Comparison of ENCODE assay signal across 9 cellular contexts in genomic region chr20:59515013-59515905, GRCh38.
DNase-seq lines count a peak whose midpoint lies in the region; ATAC-seq and TF ChIP-seq lines count a peak whose summit lies in the region.
"Had no signal": no experiment of that assay in that cellular context is flagged by ENCODE, and none has a peak within 500 bp of the region (broad histone marks: within the 10 kb centered on the region; RNA-seq: fewer than 3 reads in every experiment).

No MANE protein-coding gene starts in this region.

- intact Hi-C loops in CD8-positive, alpha-beta T cell (cut with DNase I, micrococcal nuclease) = no loop called here

- no peaks in the 10 kb centered on the region for H3K9me3 Mint-ChIP-seq in CD8-positive, alpha-beta T cell
- H3K9me3 Mint-ChIP-seq: T-cell had no signal

- no peaks in the 10 kb centered on the region for H3K4me1 ChIP-seq in CD8-positive, alpha-beta T cell (ENCODE audit: insufficient read depth, low read length)

- H3K4me3 Mint-ChIP-seq in CD8-positive, alpha-beta T cell = no peak overlapping the region
- H3K4me3 Mint-ChIP-seq: T-cell had no signal

- peaks cover 56% of the 10 kb centered on the region for H3K27me3 Mint-ChIP-seq in CD8-positive, alpha-beta T cell (ENCODE audit: low read depth)

- no peak for TF ChIP-seq POLR2A in erythroblast (IDR thresholded peaks at IDR 0.05; ENCODE audit: low read length)

- H3K4me1 Mint-ChIP-seq in CD8-positive, alpha-beta T cell (ENCODE audit: low read depth) = no peaks in the 10 kb centered on the region

- no peaks in the 10 kb centered on the region for H3K36me3 ChIP-seq in CD8-positive, alpha-beta T cell (ENCODE audit: insufficient read depth, low read length)

- ATAC-seq in CD8-positive, alpha-beta T cell = no peak
- ATAC-seq in HG03354 (IDR thresholded peaks at IDR 0.05; ENCODE audit: poor library complexity, severe bottlenecking, unreplicated experiment) = no peak
- no peak for ATAC-seq in GM21367 (IDR thresholded peaks at IDR 0.05; ENCODE audit: unreplicated experiment)
- ATAC-seq: T-cell had no signal

- H3K27ac ChIP-seq in CD8-positive, alpha-beta T cell (ENCODE audit: low read depth, low read length) = no peak overlapping the region

- no peak overlapping the region for H3K4me3 ChIP-seq in CD8-positive, alpha-beta T cell (ENCODE audit: low read depth, low read length)

- TF ChIP-seq CTCF in CD8-positive, alpha-beta T cell (IDR thresholded peaks at IDR 0.05) = no peak

- CTCF ChIA-PET in CD8-positive, alpha-beta T cell (lab: Charles Lee) = interaction anchor here (0.9 to 1.1 kb wide), 2 partner anchors 10 to 55 kb away, joined by 3 read pairs; no protein-coding TSS in a partner anchor

- H3K36me3 Mint-ChIP-seq in CD8-positive, alpha-beta T cell = no peaks in the 10 kb centered on the region
- H3K36me3 Mint-ChIP-seq: T-cell had no signal

- peaks cover 4% of the 10 kb centered on the region for H3K27me3 ChIP-seq in CD8-positive, alpha-beta T cell (ENCODE audit: insufficient read depth, low read length)

- no peaks in the 10 kb centered on the region for H3K9me3 ChIP-seq in CD8-positive, alpha-beta T cell (ENCODE audit: low read length)

- H3K27ac Mint-ChIP-seq in CD8-positive, alpha-beta T cell = no peak overlapping the region
- H3K27ac Mint-ChIP-seq: T-cell had no signal

- peak; percentile 86 for DNase-seq in D341Med (ENCODE audit: low spot score)
- peak; percentile 86 for DNase-seq in HuH-7 (ENCODE audit: low spot score)
- DNase-seq in RPMI8226 = peak; percentile 29
- DNase-seq in erythroblast (lab: John Stamatoyannopoulos, UW) = peak; percentile 11 to 40
- peak; percentile 85 for DNase-seq in midbrain (lab: John Stamatoyannopoulos, UW)
- no peak for DNase-seq in CD8-positive, alpha-beta T cell

- POLR2A ChIA-PET in CD8-positive, alpha-beta T cell (lab: Charles Lee) = no interaction called here

Comparison
In these comparisons a context has a peak if more than half of its experiments do, and no peak if none do; other contexts are left out.
1. DNase-seq: peak in D341Med (single experiment), HuH-7 (single experiment), RPMI8226 (single experiment), erythroblast (2 of 2) and midbrain (single experiment); none in CD8-positive, alpha-beta T cell (0 of 7).